In the genomic region with DNA sequence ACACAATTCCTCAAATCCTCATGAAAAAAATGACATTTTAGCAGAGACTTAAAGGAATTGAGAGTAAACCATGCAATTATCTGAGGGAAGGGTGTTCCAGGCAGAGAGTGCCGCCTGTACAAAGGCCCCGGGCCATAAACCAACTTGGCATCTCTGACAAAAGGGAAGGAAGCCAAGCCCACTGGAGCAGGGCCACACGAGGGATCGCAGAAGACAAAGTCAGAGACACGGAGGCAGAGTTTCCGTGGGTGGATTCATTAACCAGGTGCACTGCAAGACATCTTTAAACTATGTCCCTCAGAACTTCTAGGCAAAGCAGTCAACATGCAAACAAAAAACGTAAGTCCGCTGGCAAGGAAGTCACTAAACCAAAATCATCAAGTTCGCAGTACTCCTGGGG, we compare ENCODE assay signal across 10 cellular contexts.
DNase-seq lines count a peak whose midpoint lies in the region; ATAC-seq and TF ChIP-seq lines count a peak whose summit lies in the region.
"Had no signal": no experiment of that assay in that cellular context is flagged by ENCODE, and none has a peak within 500 bp of the region (broad histone marks: within the 10 kb centered on the region; RNA-seq: fewer than 3 reads in every experiment).

No MANE protein-coding gene starts in this region.

- TF ChIP-seq CTCF in glutamatergic neuron (IDR thresholded peaks at IDR 0.05; ENCODE audit: partially characterized antibody, unreplicated experiment), result no peak

- intact Hi-C loops in activated naive CD4-positive, alpha-beta T cell treated with anti-CD3 and anti-CD28 coated beads for 36 hours (cut with micrococcal nuclease), result no loop called here
- intact Hi-C loops in dendritic cell treated with granulocyte-macrophage colony-stimulating factor and Interleukin-4, amounts not matched to agents 40 ng/mL and 50 ng/mL, for 4 days (cut with micrococcal nuclease), result loop anchor here (5.0 kb wide), 1 partner anchor 57 kb away; no protein-coding TSS in a partner anchor

- H3K4me3 Mint-ChIP-seq in activated naive CD4-positive, alpha-beta T cell treated with anti-CD3 and anti-CD28 coated beads for 36 hours, result peak overlapping the region; percentile 3
- H3K4me3 Mint-ChIP-seq in dendritic cell treated with granulocyte-macrophage colony-stimulating factor and Interleukin-4, amounts not matched to agents 40 ng/mL and 50 ng/mL, for 4 days, result peak overlapping the region; percentile 27
- no peak overlapping the region for H3K4me3 Mint-ChIP-seq in glutamatergic neuron (ENCODE audit: unreplicated experiment)

- peaks cover 13% of the 10 kb centered on the region for H3K36me3 Mint-ChIP-seq in activated naive CD4-positive, alpha-beta T cell treated with anti-CD3 and anti-CD28 coated beads for 36 hours (ENCODE audit: low read depth)
- H3K36me3 Mint-ChIP-seq in dendritic cell treated with granulocyte-macrophage colony-stimulating factor and Interleukin-4, amounts not matched to agents 40 ng/mL and 50 ng/mL, for 4 days (ENCODE audit: low read depth), result no peaks in the 10 kb centered on the region
- H3K36me3 Mint-ChIP-seq in glutamatergic neuron (ENCODE audit: unreplicated experiment), result peaks cover 9% of the 10 kb centered on the region

- peaks cover 57% of the 10 kb centered on the region for H3K4me1 Mint-ChIP-seq in activated naive CD4-positive, alpha-beta T cell treated with anti-CD3 and anti-CD28 coated beads for 36 hours (ENCODE audit: low read depth)
- H3K4me1 Mint-ChIP-seq in dendritic cell treated with granulocyte-macrophage colony-stimulating factor and Interleukin-4, amounts not matched to agents 40 ng/mL and 50 ng/mL, for 4 days (ENCODE audit: low read depth), result peaks cover 42% of the 10 kb centered on the region
- H3K4me1 Mint-ChIP-seq in glutamatergic neuron (ENCODE audit: low read depth, unreplicated experiment), result peaks cover 7% of the 10 kb centered on the region

- peak; percentile 43 for ATAC-seq in HG02798 (IDR thresholded peaks at IDR 0.05; ENCODE audit: poor library complexity, unreplicated experiment)
- ATAC-seq in GM19455 (IDR thresholded peaks at IDR 0.05; ENCODE audit: unreplicated experiment), result no peak
- ATAC-seq in GM18873 (IDR thresholded peaks at IDR 0.05; ENCODE audit: low FRiP score, unreplicated experiment), result no peak

- CTCF ChIA-PET in activated naive CD4-positive, alpha-beta T cell treated with anti-CD3 and anti-CD28 coated beads for 36 hours (lab: Charles Lee), result no interaction called here

- peaks cover 5% of the 10 kb centered on the region for H3K9me3 Mint-ChIP-seq in activated naive CD4-positive, alpha-beta T cell treated with anti-CD3 and anti-CD28 coated beads for 36 hours
- peaks cover under 1% of the 10 kb centered on the region for H3K9me3 Mint-ChIP-seq in dendritic cell treated with granulocyte-macrophage colony-stimulating factor and Interleukin-4, amounts not matched to agents 40 ng/mL and 50 ng/mL, for 4 days
- H3K9me3 Mint-ChIP-seq in glutamatergic neuron (ENCODE audit: unreplicated experiment), result peaks cover 3% of the 10 kb centered on the region

- no peaks in the 10 kb centered on the region for H3K27me3 Mint-ChIP-seq in activated naive CD4-positive, alpha-beta T cell treated with anti-CD3 and anti-CD28 coated beads for 36 hours (ENCODE audit: low read depth)
- peaks cover 3% of the 10 kb centered on the region for H3K27me3 Mint-ChIP-seq in dendritic cell treated with granulocyte-macrophage colony-stimulating factor and Interleukin-4, amounts not matched to agents 40 ng/mL and 50 ng/mL, for 4 days
- peaks cover 2% of the 10 kb centered on the region for H3K27me3 Mint-ChIP-seq in glutamatergic neuron (ENCODE audit: unreplicated experiment)

- DNase-seq in activated naive CD4-positive, alpha-beta T cell treated with anti-CD3 and anti-CD28 coated beads for 36 hours, result no peak
- no peak for DNase-seq in activated naive CD4-positive, alpha-beta T cell treated with Interleukin-2 at 50 U/mL for 16 hours
- DNase-seq in putamen (ENCODE audit: low spot score) (peak; percentile 41), glutamatergic neuron (no peak)
- DNase-seq: brain microvascular endothelial cell; stimulated activated CD8-positive, alpha-beta memory T cell treated with anti-CD3 and anti-CD28 coated beads, Interleukin-4, amount 100 ng/mL, for 48 hours had no signal

- H3K27ac Mint-ChIP-seq in activated naive CD4-positive, alpha-beta T cell treated with anti-CD3 and anti-CD28 coated beads for 36 hours, result no peak overlapping the region
- H3K27ac Mint-ChIP-seq in dendritic cell treated with granulocyte-macrophage colony-stimulating factor and Interleukin-4, amounts not matched to agents 40 ng/mL and 50 ng/mL, for 4 days, result peak overlapping the region; percentile 82
- H3K27ac Mint-ChIP-seq in glutamatergic neuron (ENCODE audit: unreplicated experiment), result no peak overlapping the region
